8 cellular contexts compared by ENCODE assay signal in the genomic region with DNA sequence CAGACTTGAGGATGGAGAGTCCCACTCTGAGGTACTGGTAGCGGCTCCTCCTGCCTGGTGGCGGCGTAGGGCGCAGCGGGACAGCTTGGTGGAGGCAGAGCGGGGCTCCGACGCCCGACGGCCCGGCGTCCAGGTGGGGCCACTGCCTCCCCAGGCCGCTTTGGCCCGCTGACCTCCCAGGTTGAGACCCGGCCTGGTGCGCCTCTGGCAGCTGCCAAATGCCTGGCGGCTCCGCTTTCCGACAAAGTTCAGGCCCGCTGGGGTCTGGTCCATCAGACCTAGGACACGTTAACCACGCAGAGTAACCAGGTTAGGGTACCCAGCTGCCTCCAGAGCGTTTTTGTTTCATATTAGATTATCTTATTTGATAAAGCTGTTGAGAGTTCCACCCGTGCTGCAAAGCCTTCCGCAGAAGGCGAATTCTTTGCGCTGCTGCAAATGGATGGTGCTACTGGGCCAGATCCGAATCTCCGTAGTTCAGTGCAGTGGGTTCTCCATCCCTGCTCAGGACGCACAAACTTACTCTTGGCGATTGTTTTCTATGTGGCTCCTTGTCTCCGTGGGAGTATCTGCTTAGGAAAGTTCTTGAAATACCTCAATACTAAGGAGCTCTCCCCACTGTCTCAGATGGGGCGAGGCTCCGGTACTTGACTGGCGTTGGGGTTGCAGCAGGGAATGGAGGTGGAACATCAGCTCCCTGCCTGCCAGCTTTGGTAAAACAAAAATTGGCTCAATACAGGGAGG. TPM values are rescaled to one million over a fixed set of nuclear protein-coding genes. Genes with fewer than 3 reads are reported as not detected.
A peak's percentile ranks its signal among the peaks of the same experiment; 100 is the strongest.
DNase-seq lines count a peak whose midpoint lies in the region; ATAC-seq, FAIRE-seq and TF ChIP-seq lines count a peak whose summit lies in the region.

No MANE protein-coding gene starts in this region.

- H3K4me1 Mint-ChIP-seq in activated CD8-positive, alpha-beta memory T cell treated with anti-CD3 and anti-CD28 coated beads, Interleukin-2, amount 10 ng/mL, durations not matched to agents 7 days and 5 days: peaks cover 12% of the 10 kb centered on the region

- FAIRE-seq in pancreas (lab: Jason Lieb, UNC): no peak

- H3K27ac ChIP-seq in gastroesophageal sphincter (peak overlapping the region in 1 of 4 donors; percentile 86), pancreas (no peak overlapping the region)

- H3K27me3 Mint-ChIP-seq in activated CD8-positive, alpha-beta memory T cell treated with anti-CD3 and anti-CD28 coated beads, Interleukin-2, amount 10 ng/mL, durations not matched to agents 7 days and 5 days: peaks cover 31% of the 10 kb centered on the region

- H3K36me3 ChIP-seq in gastroesophageal sphincter (no peaks in the 10 kb centered on the region), pancreas (no peaks in the 10 kb centered on the region)

- CTCF ChIA-PET in activated CD8-positive, alpha-beta memory T cell treated with anti-CD3 and anti-CD28 coated beads, Interleukin-2, amount 10 ng/mL, durations not matched to agents 7 days and 5 days (lab: Charles Lee): no interaction called here

- no peaks in the 10 kb centered on the region for H3K9me3 ChIP-seq in gastroesophageal sphincter
- no peaks in the 10 kb centered on the region for H3K9me3 ChIP-seq in pancreas

- 0% methylated on average over 3 to 10 of the region's 35 CpGs for WGBS in gastroesophageal sphincter (ENCODE audit: low coverage in 1 of 2), 2 donors
- 3 to 6% methylated on average over 35 of the region's 35 CpGs for WGBS in pancreas, 2 donors

- peak overlapping the region; percentile 1 to 76 for H3K4me3 ChIP-seq in gastroesophageal sphincter
- peak overlapping the region; percentile 7 to 72 (median 64) for H3K4me3 ChIP-seq in pancreas

- H3K36me3 Mint-ChIP-seq in activated CD8-positive, alpha-beta memory T cell treated with anti-CD3 and anti-CD28 coated beads, Interleukin-2, amount 10 ng/mL, durations not matched to agents 7 days and 5 days: peaks cover 2% of the 10 kb centered on the region

- ATAC-seq in Right ventricle myocardium inferior (no peak), gastroesophageal sphincter (no peak), pancreas (peak in 1 of 4 donors; percentile 20), GM18907 (IDR thresholded peaks at IDR 0.05; ENCODE audit: unreplicated experiment) (no peak)
- no peak for ATAC-seq in activated CD8-positive, alpha-beta memory T cell treated with anti-CD3 and anti-CD28 coated beads, Interleukin-2, amount 10 ng/mL, durations not matched to agents 7 days and 5 days

- no peaks in the 10 kb centered on the region for H3K9me3 Mint-ChIP-seq in activated CD8-positive, alpha-beta memory T cell treated with anti-CD3 and anti-CD28 coated beads, Interleukin-2, amount 10 ng/mL, durations not matched to agents 7 days and 5 days (ENCODE audit: low read depth)

- TF ChIP-seq EP300 in gastroesophageal sphincter (IDR thresholded peaks at IDR 0.05): no peak

- TF ChIP-seq CTCF in gastroesophageal sphincter (IDR thresholded peaks at IDR 0.05) (no peak), pancreas (IDR thresholded peaks at IDR 0.05) (no peak)

- peak overlapping the region; percentile 45 for H3K4me3 Mint-ChIP-seq in activated CD8-positive, alpha-beta memory T cell treated with anti-CD3 and anti-CD28 coated beads, Interleukin-2, amount 10 ng/mL, durations not matched to agents 7 days and 5 days

- H3K4me1 ChIP-seq in gastroesophageal sphincter: peaks cover 0 to 28% (median 9%) of the 10 kb centered on the region in 3 donors
- H3K4me1 ChIP-seq in pancreas: peaks cover 0 to 5% (median 0%) of the 10 kb centered on the region in 3 donors

- DNase-seq in Right ventricle myocardium inferior (ENCODE audit: missing footprints) (peak; percentile 60), cardiac septum (ENCODE audit: low spot score) (no peak), pancreas (peak in 5 of 6 donors; percentile 3 to 82 (median 34))
- no peak for DNase-seq in activated CD8-positive, alpha-beta memory T cell treated with anti-CD3 and anti-CD28 coated beads, Interleukin-2, amount 10 ng/mL, durations not matched to agents 7 days and 5 days
- DNase-seq in stimulated activated naive CD4-positive, alpha-beta T cell treated with Interleukin-2 at 50 U/mL for 16 hours (lab: John Stamatoyannopoulos, UW): no peak
- no peak for DNase-seq in activated CD4-positive, CD25-positive, alpha-beta regulatory T cell treated with anti-CD3 and anti-CD28 coated beads, Interleukin-2, amount 50 U/mL, for 72 hours

- intact Hi-C loops in Right ventricle myocardium inferior (cut with DNase I): loop anchor here (5.0 kb wide), 1 partner anchor 103 kb away; no protein-coding TSS in a partner anchor
- intact Hi-C loops in cardiac septum (cut with DNase I): no loop called here
- intact Hi-C loops in pancreas (cut with DNase I): no loop called here

- no peak for TF ChIP-seq POLR2A in gastroesophageal sphincter (IDR thresholded peaks at IDR 0.05)

- H3K27me3 ChIP-seq in gastroesophageal sphincter: peaks cover 56% of the 10 kb centered on the region
- peaks cover 0 to 35% (median 8%) of the 10 kb centered on the region in 4 donors for H3K27me3 ChIP-seq in pancreas

- no peak overlapping the region for H3K27ac Mint-ChIP-seq in activated CD8-positive, alpha-beta memory T cell treated with anti-CD3 and anti-CD28 coated beads, Interleukin-2, amount 10 ng/mL, durations not matched to agents 7 days and 5 days

RNA-seq across cellular contexts. Expression of gene B3GALT1, which starts 1.4 kb away (rescaled TPM):
- total RNA-seq in Right ventricle myocardium inferior (0.24 TPM), cardiac septum (0.08 TPM), gastroesophageal sphincter (under 1 TPM; 0.39 to 0.57 (median 0.50) TPM), pancreas (under 1 TPM; 0.19 to 0.65 (median 0.49) TPM)
- not detected for total RNA-seq in activated CD8-positive, alpha-beta memory T cell treated with anti-CD3 and anti-CD28 coated beads, Interleukin-2, amount 10 ng/mL, durations not matched to agents 7 days and 5 days
- polyA plus RNA-seq in pancreas: under 1 TPM; 0.23 to 0.47 TPM

Comparison
In these comparisons a context has a peak if more than half of its experiments do, and no peak if none do; other contexts are left out.
1. DNase-seq: peak in Right ventricle myocardium inferior (single experiment) and pancreas (5 of 6); none in cardiac septum (single experiment), activated CD8-positive, alpha-beta memory T cell treated with anti-CD3 and anti-CD28 coated beads, Interleukin-2, amount 10 ng/mL, durations not matched to agents 7 days and 5 days (single experiment), stimulated activated naive CD4-positive, alpha-beta T cell treated with Interleukin-2 at 50 U/mL for 16 hours (single experiment) and activated CD4-positive, CD25-positive, alpha-beta regulatory T cell treated with anti-CD3 and anti-CD28 coated beads, Interleukin-2, amount 50 U/mL, for 72 hours (single experiment).